23 cellular contexts compared by ENCODE assay signal in genomic region chrX:123084797-123085196, GRCh38.
A peak's percentile ranks its signal among the peaks of the same experiment; 100 is the strongest.
DNase-seq lines count a peak whose midpoint lies in the region; ATAC-seq and TF ChIP-seq lines count a peak whose summit lies in the region.
"Had no signal": no experiment of that assay in that cellular context is flagged by ENCODE, and none has a peak within 500 bp of the region (broad histone marks: within the 10 kb centered on the region; RNA-seq: fewer than 3 reads in every experiment).

No MANE protein-coding gene starts in this region.

- no peaks in the 10 kb centered on the region for H3K27me3 ChIP-seq in GM23338 (ENCODE audit: insufficient read depth)
- H3K27me3 ChIP-seq: BE2C, heart right ventricle, neutrophil, right lobe of liver had no signal

- peaks cover 8% of the 10 kb centered on the region; the same call in 1 of the 2 replicates for H3K4me1 ChIP-seq in GM23338 (ENCODE audit: insufficient read depth)
- H3K4me1 ChIP-seq: BE2C, heart right ventricle had no signal

- TF ChIP-seq POLR2A in GM18505 (IDR thresholded peaks at IDR 0.05; ENCODE audit: borderline replicate concordance, extremely low read depth, insufficient read depth, insufficient read length), result no peak

- H3K36me3 Mint-ChIP-seq in WTC11 (no peaks in the 10 kb centered on the region), GM23338 (ENCODE audit: low read depth) (no peaks in the 10 kb centered on the region)

- H3K4me3 Mint-ChIP-seq in WTC11 (no peak overlapping the region), GM23338 (no peak overlapping the region)

- H3K36me3 ChIP-seq in GM23338 (ENCODE audit: insufficient read depth), result no peaks in the 10 kb centered on the region
- H3K36me3 ChIP-seq: BE2C, heart right ventricle, neutrophil, right lobe of liver had no signal

- H3K79me2 ChIP-seq in GM23338 (replicated peaks; ENCODE audit: insufficient read depth), result no peaks in the 10 kb centered on the region

- TF ChIP-seq CTCF in WTC11 (IDR thresholded peaks at IDR 0.05), result no peak
- no peak for TF ChIP-seq CTCF in fibroblast of the aortic adventitia (IDR thresholded peaks at IDR 0.05; ENCODE audit: insufficient read depth, low read length)
- no peak for TF ChIP-seq CTCF in GM23338 (conservative IDR thresholded peaks at IDR 0.05; ENCODE audit: low read depth in 2 of 2)

- no peaks in the 10 kb centered on the region for H3F3A ChIP-seq in GM23338 (replicated peaks; ENCODE audit: low read depth)

- H2AFZ ChIP-seq in GM23338, result no peak overlapping the region

- ATAC-seq in WTC11 (no peak), GM18505 (IDR thresholded peaks at IDR 0.05; ENCODE audit: unreplicated experiment) (no peak), GM23338 (no peak), HG02840 (IDR thresholded peaks at IDR 0.05; ENCODE audit: low FRiP score, unreplicated experiment) (no peak)

- no peaks in the 10 kb centered on the region for H3K9me2 ChIP-seq in GM23338 (ENCODE audit: insufficient read depth)

- H3K4me3 ChIP-seq in fibroblast of the aortic adventitia (ENCODE audit: low read depth, low read length), result no peak overlapping the region
- no peak overlapping the region for H3K4me3 ChIP-seq in skeletal muscle cell (ENCODE audit: low read depth, low read length)
- H3K4me3 ChIP-seq in GM23338, result no peak overlapping the region
- H3K4me3 ChIP-seq: coronary artery, heart right ventricle, mucosa of descending colon, right lobe of liver had no signal

- H3K4me2 ChIP-seq in GM23338, result no peak overlapping the region
- H3K4me2 ChIP-seq: KMS-11 had no signal

- peaks cover 18% of the 10 kb centered on the region for H3K4me1 Mint-ChIP-seq in WTC11
- H3K4me1 Mint-ChIP-seq in GM23338, result peaks cover 15% of the 10 kb centered on the region; the same call in 2 of the 3 replicates

- H3K27me3 Mint-ChIP-seq in WTC11 (ENCODE audit: low read depth) (peaks cover 13% of the 10 kb centered on the region; the same call in 1 of the 2 replicates), GM23338 (ENCODE audit: insufficient read depth, low read depth, poor library complexity) (peaks cover 3% of the 10 kb centered on the region)

- DNase-seq in GM03348 (ENCODE audit: low spot score), result peak; percentile 5
- DNase-seq in WTC11 (ENCODE audit: low spot score), result no peak
- peak; percentile 41 for DNase-seq in fibroblast of the aortic adventitia (ENCODE audit: low read depth)
- DNase-seq in skeletal muscle cell (ENCODE audit: low read depth), result peak; percentile 84
- DNase-seq in GM23338 (ENCODE audit: low spot score), result no peak
- no peak for DNase-seq in HPDE6-E6E7 (ENCODE audit: extremely low spot score)
- DNase-seq: activated CD4-positive, CD25-positive, alpha-beta regulatory T cell; activated effector memory CD4-positive, alpha-beta T cell treated with anti-CD3 and anti-CD28 coated beads, Interleukin-2, amount 50 U/mL, for 16 hours; aorta; BE2C; heart right ventricle; kidney; mucosa of descending colon; NCI-H1105 treated with DMSO at 0.1 percent for 48 hours; NCI-H2171; right lobe of liver; Right ventricle myocardium superior; stimulated activated CD4-positive, alpha-beta T cell treated with anti-CD3 and anti-CD28 coated beads, Interleukin-4, amount 100 ng/mL, for 1 hour had no signal

- CTCF ChIA-PET in WTC11 (lab: Charles Lee), result no interaction called here

- H3K9me3 Mint-ChIP-seq in WTC11 (no peaks in the 10 kb centered on the region; the same call in 1 of the 2 replicates), GM23338 (no peaks in the 10 kb centered on the region)

- H3K27ac ChIP-seq in GM23338 (ENCODE audit: low read depth), result no peak overlapping the region
- H3K27ac ChIP-seq: coronary artery, heart right ventricle, KMS-11, neutrophil, right lobe of liver had no signal

- peak overlapping the region; percentile 80; the same call in 1 of the 2 replicates for H3K27ac Mint-ChIP-seq in WTC11
- no peak overlapping the region for H3K27ac Mint-ChIP-seq in GM23338

- H4K20me1 ChIP-seq in GM23338 (replicated peaks; ENCODE audit: insufficient read depth), result no peaks in the 10 kb centered on the region

- POLR2A ChIA-PET in WTC11 (lab: Charles Lee), result no interaction called here

TF ChIP-seq in WTC11, 78 proteins besides CTCF, POLR2A, EP300 and RAD21 (continues in another document):
- no peak for TF ChIP-seq MLX (CRISPR knock-in tag; IDR thresholded peaks at IDR 0.05)
- TF ChIP-seq GRHL2 (CRISPR knock-in tag; IDR thresholded peaks at IDR 0.05; ENCODE audit: insufficient replicate concordance, severe bottlenecking), result no peak
- no peak for TF ChIP-seq CBFB (CRISPR knock-in tag; IDR thresholded peaks at IDR 0.05; ENCODE audit: low read depth)
- TF ChIP-seq FOXJ3 (CRISPR knock-in tag; IDR thresholded peaks at IDR 0.05; ENCODE audit: borderline replicate concordance), result no peak
- TF ChIP-seq NR2C2 (CRISPR knock-in tag; IDR thresholded peaks at IDR 0.05), result no peak
- TF ChIP-seq NFATC4 (CRISPR knock-in tag; IDR thresholded peaks at IDR 0.05), result no peak
- no peak for TF ChIP-seq PRRX2 (CRISPR knock-in tag; IDR thresholded peaks at IDR 0.05)
- no peak for TF ChIP-seq EMX1 (CRISPR knock-in tag; IDR thresholded peaks at IDR 0.05)
- TF ChIP-seq NR3C1 (CRISPR knock-in tag; conservative IDR thresholded peaks at IDR 0.05; ENCODE audit: low read depth), result no peak
- no peak for TF ChIP-seq IRF1 (CRISPR knock-in tag; IDR thresholded peaks at IDR 0.05)
- no peak for TF ChIP-seq ZNF317 (CRISPR knock-in tag; IDR thresholded peaks at IDR 0.05; ENCODE audit: borderline replicate concordance, low read depth)

TF ChIP-seq in GM23338, 12 proteins besides CTCF, POLR2A, EP300 and RAD21 (continues in another document):
- TF ChIP-seq CREB1 (CRISPR knock-in tag; IDR thresholded peaks at IDR 0.05; ENCODE audit: low read depth), result no peak
- no peak for TF ChIP-seq ZNF331 (CRISPR knock-in tag; IDR thresholded peaks at IDR 0.05; ENCODE audit: low read depth)
- no peak for TF ChIP-seq EZH2 (IDR thresholded peaks at IDR 0.05; ENCODE audit: low read depth, unreplicated experiment)
- no peak for TF ChIP-seq JUNB (IDR thresholded peaks at IDR 0.05; ENCODE audit: unreplicated experiment)
- TF ChIP-seq, protein P1, sequence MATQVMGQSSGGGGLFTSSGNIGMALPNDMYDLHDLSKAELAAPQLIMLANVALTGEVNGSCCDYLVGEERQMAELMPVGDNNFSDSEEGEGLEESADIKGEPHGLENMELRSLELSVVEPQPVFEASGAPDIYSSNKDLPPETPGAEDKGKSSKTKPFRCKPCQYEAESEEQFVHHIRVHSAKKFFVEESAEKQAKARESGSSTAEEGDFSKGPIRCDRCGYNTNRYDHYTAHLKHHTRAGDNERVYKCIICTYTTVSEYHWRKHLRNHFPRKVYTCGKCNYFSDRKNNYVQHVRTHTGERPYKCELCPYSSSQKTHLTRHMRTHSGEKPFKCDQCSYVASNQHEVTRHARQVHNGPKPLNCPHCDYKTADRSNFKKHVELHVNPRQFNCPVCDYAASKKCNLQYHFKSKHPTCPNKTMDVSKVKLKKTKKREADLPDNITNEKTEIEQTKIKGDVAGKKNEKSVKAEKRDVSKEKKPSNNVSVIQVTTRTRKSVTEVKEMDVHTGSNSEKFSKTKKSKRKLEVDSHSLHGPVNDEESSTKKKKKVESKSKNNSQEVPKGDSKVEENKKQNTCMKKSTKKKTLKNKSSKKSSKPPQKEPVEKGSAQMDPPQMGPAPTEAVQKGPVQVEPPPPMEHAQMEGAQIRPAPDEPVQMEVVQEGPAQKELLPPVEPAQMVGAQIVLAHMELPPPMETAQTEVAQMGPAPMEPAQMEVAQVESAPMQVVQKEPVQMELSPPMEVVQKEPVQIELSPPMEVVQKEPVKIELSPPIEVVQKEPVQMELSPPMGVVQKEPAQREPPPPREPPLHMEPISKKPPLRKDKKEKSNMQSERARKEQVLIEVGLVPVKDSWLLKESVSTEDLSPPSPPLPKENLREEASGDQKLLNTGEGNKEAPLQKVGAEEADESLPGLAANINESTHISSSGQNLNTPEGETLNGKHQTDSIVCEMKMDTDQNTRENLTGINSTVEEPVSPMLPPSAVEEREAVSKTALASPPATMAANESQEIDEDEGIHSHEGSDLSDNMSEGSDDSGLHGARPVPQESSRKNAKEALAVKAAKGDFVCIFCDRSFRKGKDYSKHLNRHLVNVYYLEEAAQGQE (IDR thresholded peaks at IDR 0.05; ENCODE audit: unreplicated experiment), result no peak

Comparison
In these comparisons a context has a peak if more than half of its experiments do, and no peak if none do; other contexts are left out.
1. DNase-seq: peak in GM03348 (single experiment), fibroblast of the aortic adventitia (single experiment) and skeletal muscle cell (single experiment); none in WTC11 (single experiment), GM23338 (single experiment) and HPDE6-E6E7 (single experiment).